25 cellular contexts compared by ENCODE assay signal in the genomic region with DNA sequence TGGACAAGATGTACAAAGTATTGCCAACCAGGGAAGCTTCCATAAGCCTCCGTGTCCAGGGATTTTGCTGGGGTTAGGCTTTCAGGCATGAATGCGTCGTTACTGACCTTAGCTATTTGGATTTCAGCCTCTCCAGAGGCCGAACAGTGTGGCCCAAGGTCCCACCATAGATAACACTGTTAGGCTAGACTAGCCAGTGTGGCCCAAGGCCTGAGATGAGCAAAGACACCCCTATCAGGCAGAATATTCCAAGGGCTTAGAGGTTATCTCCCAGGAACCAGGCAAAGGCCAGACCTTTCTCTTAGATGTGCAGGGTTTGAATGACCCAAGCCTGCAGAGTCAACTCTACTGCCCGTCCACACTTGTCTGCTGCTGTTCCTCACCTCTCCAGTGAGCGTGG.
"Had no signal": no experiment of that assay in that cellular context is flagged by ENCODE, and none has a peak within 500 bp of the region (broad histone marks: within the 10 kb centered on the region; RNA-seq: fewer than 3 reads in every experiment).

No MANE protein-coding gene starts in this region.

- H3K27ac Mint-ChIP-seq: activated CD4-positive, alpha-beta memory T cell treated with anti-CD3 and anti-CD28 coated beads for 36 hours; activated CD4-positive, alpha-beta T cell treated with anti-CD3 and anti-CD28 coated beads, Interleukin-2, amount 10 ng/mL, durations not matched to agents 24 days and 14 days; activated naive CD4-positive, alpha-beta T cell treated with anti-CD3 and anti-CD28 coated beads for 36 hours; activated naive CD8-positive, alpha-beta T cell treated with anti-CD3 and anti-CD28 coated beads, Interleukin-2, amount 10 ng/mL, durations not matched to agents 7 days and 5 days; activated T-helper 1 cell treated with anti-CD3 and anti-CD28 coated beads, Interleukin-12 subunit alpha, Interleukin-12 subunit beta, Interleukin-2, Interleukin-4 antibody, amounts not matched to agents 30 ng/mL and 10 ng/mL and 1 ng/mL, durations not matched to agents 14 hours and 24 hours and 36 hours; effector memory CD8-positive, alpha-beta T cell; naive thymus-derived CD8-positive, alpha-beta T cell; stimulated activated naive CD8-positive, alpha-beta T cell treated with anti-CD3 and anti-CD28 coated beads, Interleukin-15, Interleukin-2, amounts not matched to agents 100 ng/mL and 50 ng/mL, for 24 hours had no signal

- H3K4me1 Mint-ChIP-seq: activated CD4-positive, alpha-beta T cell treated with anti-CD3 and anti-CD28 coated beads, Interleukin-2, amount 10 ng/mL, durations not matched to agents 24 days and 14 days; activated naive CD8-positive, alpha-beta T cell treated with anti-CD3 and anti-CD28 coated beads, Interleukin-2, amount 10 ng/mL, durations not matched to agents 7 days and 5 days; brain; neural crest cell had no signal

- H3K27me3 ChIP-seq: ascending aorta, cardiac muscle cell, gastroesophageal sphincter, upper lobe of right lung had no signal

- ATAC-seq: effector memory CD8-positive, alpha-beta T cell; gastroesophageal sphincter; naive thymus-derived CD8-positive, alpha-beta T cell; right cardiac atrium; upper lobe of right lung had no signal

- H3K36me3 Mint-ChIP-seq: activated CD4-positive, alpha-beta memory T cell treated with anti-CD3 and anti-CD28 coated beads for 36 hours; activated naive CD8-positive, alpha-beta T cell treated with anti-CD3 and anti-CD28 coated beads, Interleukin-2, amount 10 ng/mL, durations not matched to agents 7 days and 5 days; brain; naive thymus-derived CD8-positive, alpha-beta T cell had no signal

- H3K4me1 ChIP-seq: ascending aorta, gastroesophageal sphincter, upper lobe of right lung had no signal

- H3K4me3 Mint-ChIP-seq: activated CD4-positive, alpha-beta memory T cell treated with anti-CD3 and anti-CD28 coated beads for 36 hours; activated CD4-positive, alpha-beta T cell treated with anti-CD3 and anti-CD28 coated beads, Interleukin-2, amount 10 ng/mL, durations not matched to agents 24 days and 14 days; activated naive CD4-positive, alpha-beta T cell treated with anti-CD3 and anti-CD28 coated beads for 36 hours; activated naive CD8-positive, alpha-beta T cell treated with anti-CD3 and anti-CD28 coated beads, Interleukin-2, amount 10 ng/mL, durations not matched to agents 7 days and 5 days; activated T-helper 1 cell treated with anti-CD3 and anti-CD28 coated beads, Interleukin-12 subunit alpha, Interleukin-12 subunit beta, Interleukin-2, Interleukin-4 antibody, amounts not matched to agents 30 ng/mL and 10 ng/mL and 1 ng/mL, durations not matched to agents 14 hours and 24 hours and 36 hours; brain; effector memory CD8-positive, alpha-beta T cell; naive thymus-derived CD8-positive, alpha-beta T cell; neural crest cell; stimulated activated naive CD8-positive, alpha-beta T cell treated with anti-CD3 and anti-CD28 coated beads, Interleukin-15, Interleukin-2, amounts not matched to agents 100 ng/mL and 50 ng/mL, for 24 hours had no signal

- H3K36me3 ChIP-seq: ascending aorta, cardiac muscle cell, gastroesophageal sphincter, upper lobe of right lung had no signal

- H3K9me3 ChIP-seq: gastroesophageal sphincter, upper lobe of right lung had no signal

- H3K4me3 ChIP-seq: ascending aorta, cardiac muscle cell, coronary artery, gastroesophageal sphincter, upper lobe of right lung had no signal

- H3K27ac ChIP-seq: ascending aorta, cardiac muscle cell, coronary artery, gastroesophageal sphincter, upper lobe of right lung had no signal

- DNase-seq: activated CD4-positive, alpha-beta memory T cell treated with anti-CD3 and anti-CD28 coated beads for 36 hours; activated CD4-positive, alpha-beta T cell treated with anti-CD3 and anti-CD28 coated beads, Interleukin-2, amount 10 ng/mL, durations not matched to agents 24 days and 14 days; activated CD4-positive, CD25-positive, alpha-beta regulatory T cell treated with anti-CD3 and anti-CD28 coated beads, Interleukin-2, amount 50 U/mL, for 72 hours; activated CD8-positive, alpha-beta memory T cell treated with anti-CD3 and anti-CD28 coated beads, Interleukin-2, amount 50 U/mL, for 4 hours; activated effector memory CD4-positive, alpha-beta T cell treated with anti-CD3 and anti-CD28 coated beads, Interleukin-2, amount 50 U/mL, for 16 hours; activated naive CD4-positive, alpha-beta T cell treated with anti-CD3 and anti-CD28 coated beads for 36 hours; activated naive CD8-positive, alpha-beta T cell treated with anti-CD3 and anti-CD28 coated beads, Interleukin-2, amount 10 ng/mL, durations not matched to agents 7 days and 5 days; activated T-cell treated with anti-CD3 and anti-CD28 coated beads, Interleukin-2, amount 50 U/mL, for 1 hour; effector memory CD8-positive, alpha-beta T cell; hypothalamus; midbrain; naive thymus-derived CD8-positive, alpha-beta T cell; right cardiac atrium; stimulated activated CD4-positive, alpha-beta T cell treated with anti-CD3 and anti-CD28 coated beads, Interleukin-2, amount 100 ng/mL, for 48 hours; T-helper 2 cell; upper lobe of right lung had no signal

- H3K9me3 Mint-ChIP-seq: activated CD4-positive, alpha-beta memory T cell treated with anti-CD3 and anti-CD28 coated beads for 36 hours; activated CD4-positive, alpha-beta T cell treated with anti-CD3 and anti-CD28 coated beads, Interleukin-2, amount 10 ng/mL, durations not matched to agents 24 days and 14 days; activated naive CD8-positive, alpha-beta T cell treated with anti-CD3 and anti-CD28 coated beads, Interleukin-2, amount 10 ng/mL, durations not matched to agents 7 days and 5 days; activated T-helper 1 cell treated with anti-CD3 and anti-CD28 coated beads, Interleukin-12 subunit alpha, Interleukin-12 subunit beta, Interleukin-2, Interleukin-4 antibody, amounts not matched to agents 30 ng/mL and 10 ng/mL and 1 ng/mL, durations not matched to agents 14 hours and 24 hours and 36 hours; stimulated activated naive CD8-positive, alpha-beta T cell treated with anti-CD3 and anti-CD28 coated beads, Interleukin-15, Interleukin-2, amounts not matched to agents 100 ng/mL and 50 ng/mL, for 24 hours had no signal

- FAIRE-seq: endothelial cell of umbilical vein had no signal
